1 cellular context compared by ENCODE assay signal in the genomic region with DNA sequence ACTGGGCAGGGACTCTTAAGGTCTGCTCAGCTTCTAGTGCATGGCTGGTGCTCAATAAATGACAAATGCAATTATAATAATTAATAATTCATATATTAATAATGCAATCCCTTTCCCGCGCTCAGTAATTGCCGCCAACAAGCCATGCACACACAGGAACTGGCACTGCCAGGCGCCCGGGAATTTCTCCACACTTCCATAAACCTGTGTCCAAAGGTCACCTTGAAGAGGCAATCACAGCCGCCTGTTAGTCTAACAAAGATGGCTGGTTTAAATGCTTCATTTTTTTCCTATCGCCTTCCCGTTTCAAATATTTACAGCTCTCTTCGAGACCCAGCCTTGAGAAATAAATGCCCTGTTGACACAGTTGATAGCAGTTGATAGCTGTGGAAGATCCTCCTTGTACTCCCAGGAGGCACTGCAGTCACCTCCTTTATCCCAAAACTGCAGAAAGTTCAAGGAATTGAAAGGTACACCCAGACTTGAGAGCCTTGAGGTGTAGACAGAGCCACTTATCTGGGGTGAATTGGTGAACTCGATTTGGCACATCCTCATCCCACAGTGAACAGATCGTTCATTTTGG.
TF ChIP-seq lines count a peak whose summit lies in the region.

No MANE protein-coding gene starts in this region.

TF ChIP-seq in H1, 55 proteins besides CTCF, POLR2A, EP300 and RAD21 (continued from another document):
- TF ChIP-seq GABPA (IDR thresholded peaks at IDR 0.05; ENCODE audit: borderline replicate concordance, insufficient read depth, low read length) (no peak), SRF (IDR thresholded peaks at IDR 0.05; ENCODE audit: low read depth, low read length) (no peak), KDM1A (IDR thresholded peaks at IDR 0.05; ENCODE audit: borderline replicate concordance, low read length) (no peak), KDM4A (IDR thresholded peaks at IDR 0.05; ENCODE audit: low read depth, low read length, severe bottlenecking) (no peak), JUND (IDR thresholded peaks at IDR 0.05; ENCODE audit: low read length) (no peak), SP2 (IDR thresholded peaks at IDR 0.05; ENCODE audit: low read length) (no peak), TAF7 (optimal IDR thresholded peaks at IDR 0.05; ENCODE audit: borderline replicate concordance, low read depth, low read length) (no peak), BCL11A (IDR thresholded peaks at IDR 0.05; ENCODE audit: low read depth in 2 of 2, low read length in 2 of 2) (no peak), GTF2F1 (IDR thresholded peaks at IDR 0.05; ENCODE audit: borderline replicate concordance, low read depth, low read length) (no peak)
- TF ChIP-seq, protein P1, sequence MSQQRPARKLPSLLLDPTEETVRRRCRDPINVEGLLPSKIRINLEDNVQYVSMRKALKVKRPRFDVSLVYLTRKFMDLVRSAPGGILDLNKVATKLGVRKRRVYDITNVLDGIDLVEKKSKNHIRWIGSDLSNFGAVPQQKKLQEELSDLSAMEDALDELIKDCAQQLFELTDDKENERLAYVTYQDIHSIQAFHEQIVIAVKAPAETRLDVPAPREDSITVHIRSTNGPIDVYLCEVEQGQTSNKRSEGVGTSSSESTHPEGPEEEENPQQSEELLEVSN (IDR thresholded peaks at IDR 0.05): no peak
